Comparison of ENCODE assay signal across 1 cellular context in the genomic region with DNA sequence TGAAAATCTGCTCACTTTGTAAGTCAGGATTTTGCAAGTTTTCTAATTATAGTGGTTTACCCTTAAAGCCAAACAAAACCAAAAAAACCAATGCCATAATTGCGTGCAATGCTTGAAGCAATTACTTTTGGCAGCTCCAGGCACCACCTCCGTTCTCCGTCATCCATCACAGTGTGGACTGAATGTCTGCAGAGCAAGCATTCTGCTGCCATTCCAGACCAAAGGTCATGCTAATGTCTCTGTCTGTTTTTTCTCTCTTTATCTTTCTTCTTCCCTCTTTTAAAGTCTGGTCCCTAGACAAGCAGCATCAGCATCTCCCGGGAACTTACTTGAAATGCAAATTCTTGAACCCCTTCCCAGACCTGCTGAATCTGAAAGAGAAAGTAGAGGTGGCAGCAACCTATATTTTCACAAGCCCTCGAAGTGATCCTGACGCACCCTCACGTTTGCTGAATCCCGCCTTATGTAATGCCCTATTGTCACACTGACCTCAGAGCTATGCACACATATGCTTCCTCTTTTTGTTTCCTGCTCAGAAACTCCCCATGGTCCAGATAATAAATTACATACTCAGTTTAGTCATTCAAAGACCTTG.
TF ChIP-seq lines count a peak whose summit lies in the region.

No MANE protein-coding gene starts in this region.

TF ChIP-seq in HepG2, 621 proteins besides CTCF, POLR2A, EP300 and RAD21 (continued from another document):
- TF ChIP-seq, protein P1, sequence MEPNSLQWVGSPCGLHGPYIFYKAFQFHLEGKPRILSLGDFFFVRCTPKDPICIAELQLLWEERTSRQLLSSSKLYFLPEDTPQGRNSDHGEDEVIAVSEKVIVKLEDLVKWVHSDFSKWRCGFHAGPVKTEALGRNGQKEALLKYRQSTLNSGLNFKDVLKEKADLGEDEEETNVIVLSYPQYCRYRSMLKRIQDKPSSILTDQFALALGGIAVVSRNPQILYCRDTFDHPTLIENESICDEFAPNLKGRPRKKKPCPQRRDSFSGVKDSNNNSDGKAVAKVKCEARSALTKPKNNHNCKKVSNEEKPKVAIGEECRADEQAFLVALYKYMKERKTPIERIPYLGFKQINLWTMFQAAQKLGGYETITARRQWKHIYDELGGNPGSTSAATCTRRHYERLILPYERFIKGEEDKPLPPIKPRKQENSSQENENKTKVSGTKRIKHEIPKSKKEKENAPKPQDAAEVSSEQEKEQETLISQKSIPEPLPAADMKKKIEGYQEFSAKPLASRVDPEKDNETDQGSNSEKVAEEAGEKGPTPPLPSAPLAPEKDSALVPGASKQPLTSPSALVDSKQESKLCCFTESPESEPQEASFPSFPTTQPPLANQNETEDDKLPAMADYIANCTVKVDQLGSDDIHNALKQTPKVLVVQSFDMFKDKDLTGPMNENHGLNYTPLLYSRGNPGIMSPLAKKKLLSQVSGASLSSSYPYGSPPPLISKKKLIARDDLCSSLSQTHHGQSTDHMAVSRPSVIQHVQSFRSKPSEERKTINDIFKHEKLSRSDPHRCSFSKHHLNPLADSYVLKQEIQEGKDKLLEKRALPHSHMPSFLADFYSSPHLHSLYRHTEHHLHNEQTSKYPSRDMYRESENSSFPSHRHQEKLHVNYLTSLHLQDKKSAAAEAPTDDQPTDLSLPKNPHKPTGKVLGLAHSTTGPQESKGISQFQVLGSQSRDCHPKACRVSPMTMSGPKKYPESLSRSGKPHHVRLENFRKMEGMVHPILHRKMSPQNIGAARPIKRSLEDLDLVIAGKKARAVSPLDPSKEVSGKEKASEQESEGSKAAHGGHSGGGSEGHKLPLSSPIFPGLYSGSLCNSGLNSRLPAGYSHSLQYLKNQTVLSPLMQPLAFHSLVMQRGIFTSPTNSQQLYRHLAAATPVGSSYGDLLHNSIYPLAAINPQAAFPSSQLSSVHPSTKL (CRISPR knock-in tag; IDR thresholded peaks at IDR 0.05) = peak; percentile 29; the same call in 1 of the 2 replicates
- TF ChIP-seq, protein P2, sequence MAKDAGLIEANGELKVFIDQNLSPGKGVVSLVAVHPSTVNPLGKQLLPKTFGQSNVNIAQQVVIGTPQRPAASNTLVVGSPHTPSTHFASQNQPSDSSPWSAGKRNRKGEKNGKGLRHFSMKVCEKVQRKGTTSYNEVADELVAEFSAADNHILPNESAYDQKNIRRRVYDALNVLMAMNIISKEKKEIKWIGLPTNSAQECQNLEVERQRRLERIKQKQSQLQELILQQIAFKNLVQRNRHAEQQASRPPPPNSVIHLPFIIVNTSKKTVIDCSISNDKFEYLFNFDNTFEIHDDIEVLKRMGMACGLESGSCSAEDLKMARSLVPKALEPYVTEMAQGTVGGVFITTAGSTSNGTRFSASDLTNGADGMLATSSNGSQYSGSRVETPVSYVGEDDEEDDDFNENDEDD (CRISPR knock-in tag; IDR thresholded peaks at IDR 0.05; ENCODE audit: borderline replicate concordance) = 0 out of 2 replicates have a peak, but pooled peaks have one; percentile 6
- TF ChIP-seq BHLHE40 (IDR thresholded peaks at IDR 0.05; ENCODE audit: low read length) = peak; percentile 81
- TF ChIP-seq SOX6 (IDR thresholded peaks at IDR 0.05) = no peak
- TF ChIP-seq SOX6 (CRISPR knock-in tag; IDR thresholded peaks at IDR 0.05) = peak; percentile 75
- TF ChIP-seq ZNF660 (CRISPR knock-in tag; IDR thresholded peaks at IDR 0.05; ENCODE audit: borderline replicate concordance, low read depth) = no peak
- TF ChIP-seq HNF4A (CRISPR knock-in tag; IDR thresholded peaks at IDR 0.05) = peak; percentile 17; the same call in 1 of the 2 replicates
- peak; percentile 76 for TF ChIP-seq SOX5 (CRISPR knock-in tag; IDR thresholded peaks at IDR 0.05; ENCODE audit: borderline replicate concordance)
- TF ChIP-seq, protein P3, sequence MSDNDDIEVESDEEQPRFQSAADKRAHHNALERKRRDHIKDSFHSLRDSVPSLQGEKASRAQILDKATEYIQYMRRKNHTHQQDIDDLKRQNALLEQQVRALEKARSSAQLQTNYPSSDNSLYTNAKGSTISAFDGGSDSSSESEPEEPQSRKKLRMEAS (IDR thresholded peaks at IDR 0.05) = 0 out of 2 replicates have a peak, but pooled peaks have one; percentile 30
- 0 out of 2 replicates have a peak, but pooled peaks have one; percentile 20 for TF ChIP-seq SOX13 (IDR thresholded peaks at IDR 0.05)
- TF ChIP-seq SOX13 (CRISPR knock-in tag; conservative IDR thresholded peaks at IDR 0.05 in 1 of 2, IDR thresholded peaks at IDR 0.05 in 1 of 2) = peak in 1 of 2 experiments; percentile 66; a peak in 1 of 4 replicates
- 0 out of 2 replicates have a peak, but pooled peaks have one; percentile 47 for TF ChIP-seq PPARG (CRISPR knock-in tag; conservative IDR thresholded peaks at IDR 0.05)
- TF ChIP-seq ZNF891 (CRISPR knock-in tag; IDR thresholded peaks at IDR 0.05) = no peak
